ENCODE assay signal across 8 cellular contexts in genomic region chr2:148201075-148202004, GRCh38.
A peak's percentile ranks its signal among the peaks of the same experiment; 100 is the strongest.
DNase-seq lines count a peak whose midpoint lies in the region; ATAC-seq and TF ChIP-seq lines count a peak whose summit lies in the region.

No MANE protein-coding gene starts in this region.

- H3K4me1 Mint-ChIP-seq in activated naive CD8-positive, alpha-beta T cell treated with anti-CD3 and anti-CD28 coated beads for 36 hours, result no peaks in the 10 kb centered on the region

- H3K36me3 ChIP-seq in Peyer's patch, result no peaks in the 10 kb centered on the region
- no peaks in the 10 kb centered on the region for H3K36me3 ChIP-seq in iPS DF 6.9 (ENCODE audit: control insufficient read depth, insufficient read depth, low read length)

- TF ChIP-seq POLR2A in Peyer's patch (IDR thresholded peaks at IDR 0.05), result no peak
- no peak for TF ChIP-seq POLR2A in lower leg skin (IDR thresholded peaks at IDR 0.05)

- DNase-seq in AG09309 (ENCODE audit: low read depth), result no peak
- peak in 2 of 3 donors; percentile 55 for DNase-seq in Peyer's patch
- DNase-seq in activated naive CD8-positive, alpha-beta T cell treated with anti-CD3 and anti-CD28 coated beads for 36 hours, result peak; percentile 41
- peak; percentile 85 for DNase-seq in iPS DF 6.9 (ENCODE audit: low read depth, low spot score)
- peak in 2 of 3 experiments; percentile 3 to 7 for DNase-seq in stimulated activated CD4-positive, alpha-beta T cell treated with anti-CD3 and anti-CD28 coated beads, TNF-alpha, amount 100 ng/mL, for 4 hours (ENCODE audit: low read depth in 3 of 3)
- DNase-seq in lower leg skin (ENCODE audit: low spot score in 2 of 2), result no peak
- DNase-seq in cortex of kidney (lab: John Stamatoyannopoulos, UW), result no peak

- H3K9me3 ChIP-seq in Peyer's patch (no peaks in the 10 kb centered on the region), iPS DF 6.9 (ENCODE audit: control insufficient read depth, insufficient read depth, low read length) (no peaks in the 10 kb centered on the region)

- no peak overlapping the region for H3K27ac Mint-ChIP-seq in activated naive CD8-positive, alpha-beta T cell treated with anti-CD3 and anti-CD28 coated beads for 36 hours

- H3K9me3 Mint-ChIP-seq in activated naive CD8-positive, alpha-beta T cell treated with anti-CD3 and anti-CD28 coated beads for 36 hours, result peaks cover 3% of the 10 kb centered on the region

- intact Hi-C loops in lower leg skin (cut with DNase I; ENCODE audit: low total_unique reads), result no loop called here

- H3K4me1 ChIP-seq in Peyer's patch (no peaks in the 10 kb centered on the region), iPS DF 6.9 (ENCODE audit: control insufficient read depth, insufficient read depth, low read length) (peaks cover 2% of the 10 kb centered on the region; the same call in 1 of the 2 replicates)

- H3K27me3 Mint-ChIP-seq in activated naive CD8-positive, alpha-beta T cell treated with anti-CD3 and anti-CD28 coated beads for 36 hours, result no peaks in the 10 kb centered on the region

- TF ChIP-seq CTCF in AG09309 (IDR thresholded peaks at IDR 0.05; ENCODE audit: control insufficient read depth, insufficient read depth, low read depth, low read length, missing control alignments) (peak; percentile 55), Peyer's patch (IDR thresholded peaks at IDR 0.05) (peak in 4 of 6 experiments; percentile 23 to 58 (median 40)), lower leg skin (IDR thresholded peaks at IDR 0.05) (no peak)

- H3K36me3 Mint-ChIP-seq in activated naive CD8-positive, alpha-beta T cell treated with anti-CD3 and anti-CD28 coated beads for 36 hours, result peaks cover 12% of the 10 kb centered on the region

- H3K27ac ChIP-seq in Peyer's patch (no peak overlapping the region), iPS DF 6.9 (ENCODE audit: low read length) (no peak overlapping the region)

- peak; percentile 58 for ATAC-seq in GM18870 (IDR thresholded peaks at IDR 0.05; ENCODE audit: unreplicated experiment)

- H3K4me3 ChIP-seq in AG09309 (ENCODE audit: control insufficient read depth, low read depth, low read length) (no peak overlapping the region), Peyer's patch (no peak overlapping the region), iPS DF 6.9 (ENCODE audit: low read length) (no peak overlapping the region), lower leg skin (ENCODE audit: low read depth, poor library complexity, severe bottlenecking) (no peak overlapping the region)

- no peak overlapping the region for H3K4me3 Mint-ChIP-seq in activated naive CD8-positive, alpha-beta T cell treated with anti-CD3 and anti-CD28 coated beads for 36 hours

- WGBS in iPS DF 6.9 (ENCODE audit: insufficient coverage, insufficient read length), result no CpG with 5 or more reads among the region's 15 CpGs
- WGBS in lower leg skin, 2 donors, result 88 to 90% methylated on average over 11 to 14 of the region's 15 CpGs

- no peaks in the 10 kb centered on the region for H3K27me3 ChIP-seq in Peyer's patch
- H3K27me3 ChIP-seq in iPS DF 6.9 (ENCODE audit: control insufficient read depth, insufficient read depth, low read length), result no peaks in the 10 kb centered on the region

Comparison
In these comparisons a context has a peak if more than half of its experiments do, and no peak if none do; other contexts are left out.
1. DNase-seq: peak in Peyer's patch (2 of 3), activated naive CD8-positive, alpha-beta T cell treated with anti-CD3 and anti-CD28 coated beads for 36 hours (single experiment), iPS DF 6.9 (single experiment) and stimulated activated CD4-positive, alpha-beta T cell treated with anti-CD3 and anti-CD28 coated beads, TNF-alpha, amount 100 ng/mL, for 4 hours (2 of 3); none in AG09309 (single experiment), lower leg skin (0 of 2) and cortex of kidney (single experiment).
2. CTCF ChIP-seq: peak in AG09309 (single experiment) and Peyer's patch (4 of 6); none in lower leg skin (0 of 3).